ENCODE assay signal across 19 cellular contexts in the genomic region with DNA sequence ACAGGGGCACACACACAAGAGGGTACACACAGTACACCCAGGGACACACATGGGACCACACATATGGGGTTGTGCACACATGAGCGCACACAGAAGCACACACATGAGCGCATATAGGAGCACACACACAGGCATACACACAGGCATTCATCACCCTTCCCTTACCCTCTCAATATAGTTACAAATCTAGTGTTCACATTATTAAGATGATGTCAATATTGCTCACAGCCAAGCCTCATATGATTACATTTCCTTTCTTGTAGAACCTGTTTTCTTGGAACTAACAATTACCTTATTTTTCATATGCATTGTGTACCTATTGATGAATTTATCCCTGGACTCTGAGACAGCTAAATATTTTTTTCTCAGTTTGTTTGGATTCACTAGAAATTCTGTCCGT.
DNase-seq lines count a peak whose midpoint lies in the region; ATAC-seq, FAIRE-seq and TF ChIP-seq lines count a peak whose summit lies in the region.
"Had no signal": no experiment of that assay in that cellular context is flagged by ENCODE, and none has a peak within 500 bp of the region (broad histone marks: within the 10 kb centered on the region; RNA-seq: fewer than 3 reads in every experiment).

No MANE protein-coding gene starts in this region.

- CTCF ChIA-PET in Calu3 (lab: Charles Lee), result interaction anchor here (0.7 kb wide), 1 partner anchor 388 kb away, joined by 3 read pairs; no protein-coding TSS in a partner anchor

- no peaks in the 10 kb centered on the region for H4K20me1 ChIP-seq in keratinocyte (ENCODE audit: control insufficient read depth, extremely low read depth, insufficient read depth, low read length)

- H2AFZ ChIP-seq in keratinocyte (ENCODE audit: control insufficient read depth, low read length), result peak overlapping the region; percentile 86

- H3K4me3 Mint-ChIP-seq in Calu3 (ENCODE audit: low read depth, unreplicated experiment) (no peak overlapping the region), endothelial cell (ENCODE audit: unreplicated experiment) (no peak overlapping the region)
- H3K4me3 Mint-ChIP-seq: CD14-positive monocyte, HFFc6 had no signal

- peaks cover 4% of the 10 kb centered on the region for H3K9me1 ChIP-seq in keratinocyte (ENCODE audit: control insufficient read depth, extremely low read depth, insufficient read depth, low read length)

- DNase-seq in Calu3, result no peak
- DNase-seq in LNCaP clone FGC (ENCODE audit: low read depth), result peak; percentile 60
- no peak for DNase-seq in RWPE2 (ENCODE audit: low spot score)
- DNase-seq in keratinocyte (ENCODE audit: low read depth, low spot score), result no peak
- no peak for DNase-seq in endothelial cell (ENCODE audit: low spot score)
- no peak for DNase-seq in ACHN
- no peak for DNase-seq in epidermal melanocyte (ENCODE audit: insufficient read length, low spot score)
- DNase-seq: DMS79 treated with DMSO at 0.1 percent for 48 hours, HFFc6, KG1, MM.1S, NCI-H526 treated with DMSO at 0.1 percent for 48 hours had no signal

- no peaks in the 10 kb centered on the region for H3K27me3 ChIP-seq in RWPE2 (ENCODE audit: insufficient read depth, poor library complexity, severe bottlenecking)
- H3K27me3 ChIP-seq in keratinocyte (ENCODE audit: control insufficient read depth, extremely low read depth, insufficient read depth, low read length), result no peaks in the 10 kb centered on the region

- H3K4me3 ChIP-seq in LNCaP clone FGC (ENCODE audit: low read depth, low read length) (peak overlapping the region; percentile 11; the same call in 1 of the 2 replicates), RWPE2 (ENCODE audit: severe bottlenecking) (no peak overlapping the region), keratinocyte (ENCODE audit: control insufficient read depth in 2 of 3, extremely low read depth in 1 of 3, insufficient read depth in 2 of 3, low read depth in 1 of 3, low read length in 3 of 3) (no peak overlapping the region)
- H3K4me3 ChIP-seq: A549 had no signal

- in situ Hi-C loops in ACHN (cut with HindIII; ENCODE audit: low pct_ligation_motif_present, low pct_unique_long_range_greater_than_20kb, low sequenced_read_pairs), result no loop called here

- no peaks in the 10 kb centered on the region for H3K79me2 ChIP-seq in keratinocyte (ENCODE audit: control insufficient read depth, insufficient read depth, low read length)

- H3K27ac ChIP-seq in RWPE2 (ENCODE audit: poor library complexity, severe bottlenecking) (no peak overlapping the region), keratinocyte (ENCODE audit: control insufficient read depth, insufficient read depth, low read length) (peak overlapping the region; percentile 52)
- H3K27ac ChIP-seq: A549, HL-60 had no signal

- BruUV-seq in Calu3 (replicated peaks; lab: Mats Ljungman, UMichigan), result no TSS peak

- H3K4me2 ChIP-seq in keratinocyte (ENCODE audit: control insufficient read depth, extremely low read depth, insufficient read depth, low read depth, low read length), result peak overlapping the region; percentile 77
- H3K4me2 ChIP-seq: A549 had no signal

- peak overlapping the region; percentile 37 for H3K27ac Mint-ChIP-seq in Calu3 (ENCODE audit: unreplicated experiment)
- H3K27ac Mint-ChIP-seq in endothelial cell (ENCODE audit: unreplicated experiment), result no peak overlapping the region
- H3K27ac Mint-ChIP-seq: CD14-positive monocyte, HFFc6 had no signal

- H3K4me1 Mint-ChIP-seq in Calu3 (ENCODE audit: low read depth, unreplicated experiment), result peaks cover 41% of the 10 kb centered on the region
- H3K4me1 Mint-ChIP-seq in endothelial cell (ENCODE audit: unreplicated experiment), result peaks cover 22% of the 10 kb centered on the region
- H3K4me1 Mint-ChIP-seq: CD14-positive monocyte had no signal

- H3K9me3 ChIP-seq in RWPE2 (ENCODE audit: severe bottlenecking) (no peaks in the 10 kb centered on the region), keratinocyte (ENCODE audit: control insufficient read depth, low read depth, low read length) (no peaks in the 10 kb centered on the region)
- H3K9me3 ChIP-seq: A549 had no signal

- dilution Hi-C loops in keratinocyte (cut with MboI; ENCODE audit: extremely low pct_ligation_motif_present, low sequenced_read_pairs), result no loop called here

- TF ChIP-seq CTCF in Calu3 (IDR thresholded peaks at IDR 0.05; ENCODE audit: unreplicated experiment), result no peak
- no peak for TF ChIP-seq CTCF in LNCaP clone FGC (IDR thresholded peaks at IDR 0.05; ENCODE audit: control insufficient read depth, extremely low read depth, insufficient read depth)
- no peak for TF ChIP-seq CTCF in RWPE2 (IDR thresholded peaks at IDR 0.05; ENCODE audit: poor library complexity, severe bottlenecking)
- TF ChIP-seq CTCF in keratinocyte (optimal IDR thresholded peaks at IDR 0.05 in 1 of 3, IDR thresholded peaks at IDR 0.05 in 1 of 3, conservative IDR thresholded peaks at IDR 0.05 in 1 of 3; ENCODE audit: extremely low read depth in 1 of 3, insufficient read depth in 2 of 3, low read length in 3 of 3), result no peak
- TF ChIP-seq CTCF in endothelial cell (IDR thresholded peaks at IDR 0.05; ENCODE audit: unreplicated experiment), result no peak

- H3K27me3 Mint-ChIP-seq in Calu3 (ENCODE audit: unreplicated experiment) (peaks cover 11% of the 10 kb centered on the region), endothelial cell (ENCODE audit: unreplicated experiment) (no peaks in the 10 kb centered on the region)

- ATAC-seq in RWPE2 (ENCODE audit: low read depth), result peak; percentile 90
- ATAC-seq: A549, Panc1 had no signal

- H3K9me3 Mint-ChIP-seq in Calu3 (ENCODE audit: low read depth, unreplicated experiment) (no peaks in the 10 kb centered on the region), endothelial cell (ENCODE audit: unreplicated experiment) (no peaks in the 10 kb centered on the region)
- H3K9me3 Mint-ChIP-seq: HFFc6 had no signal

- peak; percentile 83 for FAIRE-seq in keratinocyte (lab: Jason Lieb, UNC)
- FAIRE-seq: A549, G401.6, GM12892, GM19239 had no signal

- intact Hi-C loops in Calu3 (cut with micrococcal nuclease; ENCODE audit: unreplicated experiment), result no loop called here

- peak overlapping the region; percentile 24 for H3K9ac ChIP-seq in keratinocyte (ENCODE audit: control insufficient read depth, extremely low read depth, insufficient read depth, low read length)

- H3K36me3 Mint-ChIP-seq in Calu3 (ENCODE audit: insufficient read depth, unreplicated experiment), result no peaks in the 10 kb centered on the region
- no peaks in the 10 kb centered on the region for H3K36me3 Mint-ChIP-seq in endothelial cell (ENCODE audit: low read depth, unreplicated experiment)
- H3K36me3 Mint-ChIP-seq: CD14-positive monocyte had no signal

- H3K4me1 ChIP-seq in RWPE2 (ENCODE audit: insufficient read depth, poor library complexity, severe bottlenecking) (peaks cover 25% of the 10 kb centered on the region), keratinocyte (ENCODE audit: control insufficient read depth, extremely low read depth, insufficient read depth, low read length) (peaks cover 31% of the 10 kb centered on the region)

- no peaks in the 10 kb centered on the region for H3K36me3 ChIP-seq in RWPE2 (ENCODE audit: low read depth)
- no peaks in the 10 kb centered on the region for H3K36me3 ChIP-seq in keratinocyte (ENCODE audit: control insufficient read depth in 2 of 2, extremely low read depth in 1 of 2, insufficient read depth in 2 of 2, low read length in 2 of 2)
